Comparison of ENCODE assay signal across 8 cellular contexts in genomic region chr11:96306600-96306932, GRCh38. TPM values are rescaled to one million over a fixed set of nuclear protein-coding genes. Genes with fewer than 3 reads are reported as not detected.
DNase-seq lines count a peak whose midpoint lies in the region; ATAC-seq, FAIRE-seq and TF ChIP-seq lines count a peak whose summit lies in the region.

No MANE protein-coding gene starts in this region.

- no peak for TF ChIP-seq EP300 in A549 (IDR thresholded peaks at IDR 0.05)

- TF ChIP-seq CTCF in A549 (IDR thresholded peaks at IDR 0.05) (no peak), endothelial cell (IDR thresholded peaks at IDR 0.05; ENCODE audit: unreplicated experiment) (no peak)

- H3K27me3 Mint-ChIP-seq in endothelial cell (ENCODE audit: unreplicated experiment): peaks cover 3% of the 10 kb centered on the region

- peaks cover 23% of the 10 kb centered on the region for H3K4me1 Mint-ChIP-seq in endothelial cell (ENCODE audit: unreplicated experiment)

- H3K4me1 ChIP-seq in A549: peaks cover 69% of the 10 kb centered on the region
- H3K4me1 ChIP-seq in neuronal stem cell (ENCODE audit: control insufficient read depth in 2 of 2, insufficient read depth in 1 of 2, low read depth in 1 of 2, low read length in 2 of 2): peaks cover 13 to 34% of the 10 kb centered on the region in 2 donors

- H4K91ac ChIP-seq in neuronal stem cell (ENCODE audit: low read depth, low read length, poor library complexity): no peak overlapping the region

- DNase-seq in A549 (ENCODE audit: low read depth in 1 of 2, low spot score in 1 of 2) (no peak), NCI-H460 (ENCODE audit: extremely low read depth, low read depth) (peak; percentile 29), endothelial cell (ENCODE audit: low spot score) (no peak), neuronal stem cell (ENCODE audit: low spot score) (no peak), dermis blood vessel endothelial cell (no peak), left lobe of liver (ENCODE audit: low spot score) (no peak), iPS-NIHi7 (ENCODE audit: extremely low spot score) (no peak)
- no peak for DNase-seq in activated CD4-positive, CD25-positive, alpha-beta regulatory T cell (lab: John Stamatoyannopoulos, UW)

- H3K4me3 ChIP-seq in A549 (peak overlapping the region; percentile 31; the same call in 2 of the 3 replicates), neuronal stem cell (ENCODE audit: low read length in 2 of 2) (peak overlapping the region in 1 of 2 donors; percentile 26)

- H3K27ac ChIP-seq in A549 (peak overlapping the region; percentile 81 to 92), neuronal stem cell (replicated peaks; ENCODE audit: low read length) (no peak overlapping the region)

- no peak overlapping the region for H2BK15ac ChIP-seq in neuronal stem cell (ENCODE audit: low read length)

- H3K27ac Mint-ChIP-seq in endothelial cell (ENCODE audit: unreplicated experiment): peak overlapping the region; percentile 96

- H3K14ac ChIP-seq in neuronal stem cell (ENCODE audit: low read length): no peak overlapping the region

- peak overlapping the region; percentile 82 for H3K4me2 ChIP-seq in A549
- H3K4me2 ChIP-seq in neuronal stem cell (ENCODE audit: insufficient read depth, low read length, poor library complexity, severe bottlenecking): no peak overlapping the region

- no peak overlapping the region for H2BK12ac ChIP-seq in neuronal stem cell (ENCODE audit: low read length)

- FAIRE-seq in A549 (lab: Jason Lieb, UNC): no peak

- TF ChIP-seq RAD21 in A549 (conservative IDR thresholded peaks at IDR 0.05 in 1 of 2, IDR thresholded peaks at IDR 0.05 in 1 of 2): no peak

- H3K27me3 ChIP-seq in neuronal stem cell (ENCODE audit: control insufficient read depth in 3 of 3, insufficient read depth in 3 of 3, low read depth in 1 of 3, low read length in 3 of 3): no peaks in the 10 kb centered on the region

- no peak overlapping the region for H3K18ac ChIP-seq in neuronal stem cell (ENCODE audit: low read length)

- H2AK5ac ChIP-seq in neuronal stem cell (ENCODE audit: low read depth, low read length): no peak overlapping the region

- CTCF ChIA-PET in A549 (lab: Yijun Ruan, JAX): interaction anchor here (1.3 to 4.5 kb wide), 2 partner anchors 36 to 64 kb away, joined by 4 to 25 read pairs; partner anchors contain the start of gene MAML2

- H3K36me3 Mint-ChIP-seq in endothelial cell (ENCODE audit: low read depth, unreplicated experiment): no peaks in the 10 kb centered on the region

- no peak overlapping the region for H2BK5ac ChIP-seq in neuronal stem cell (ENCODE audit: low read length)

- no peaks in the 10 kb centered on the region for H3K9me3 ChIP-seq in A549
- peaks cover 0 to under 1% of the 10 kb centered on the region in 2 donors for H3K9me3 ChIP-seq in neuronal stem cell (replicated peaks in 1 of 2; ENCODE audit: control insufficient read depth in 2 of 2, insufficient read depth in 1 of 2, low read depth in 1 of 2, low read length in 2 of 2)

- H3K36me3 ChIP-seq in neuronal stem cell (replicated peaks in 1 of 2; ENCODE audit: control insufficient read depth in 2 of 2, insufficient read depth in 2 of 2, low read length in 2 of 2): no peaks in the 10 kb centered on the region

- H3K9me3 Mint-ChIP-seq in endothelial cell (ENCODE audit: unreplicated experiment): no peaks in the 10 kb centered on the region

- H3K9ac ChIP-seq in neuronal stem cell (ENCODE audit: low read depth, low read length, poor library complexity): no peak overlapping the region

- H3K4ac ChIP-seq in neuronal stem cell (ENCODE audit: low read length): no peak overlapping the region

- H2BK120ac ChIP-seq in neuronal stem cell (ENCODE audit: low read depth, low read length): no peak overlapping the region

- WGBS in A549 (ENCODE audit: missing lambda C conversion rate): 2% methylated on average over 3 of the region's 3 CpGs
- WGBS in neuronal stem cell (ENCODE audit: extremely low coverage in 2 of 2, insufficient read length in 2 of 2, insufficient replicate concordance in 1 of 2), 2 donors: no CpG with 5 or more reads among the region's 3 CpGs

- H3K79me1 ChIP-seq in neuronal stem cell (ENCODE audit: low read depth, low read length): no peaks in the 10 kb centered on the region

- peak overlapping the region; percentile 11 for H2AFZ ChIP-seq in neuronal stem cell (ENCODE audit: low read length)

- no peak for TF ChIP-seq POLR2A in A549 (IDR thresholded peaks at IDR 0.05; ENCODE audit: low read length)

- no peak overlapping the region for H3K4me3 Mint-ChIP-seq in endothelial cell (ENCODE audit: unreplicated experiment)

- H4K8ac ChIP-seq in neuronal stem cell (ENCODE audit: low read depth, low read length): no peak overlapping the region

- no peak overlapping the region for H3K23ac ChIP-seq in neuronal stem cell (ENCODE audit: low read depth, low read length, poor library complexity)

- ATAC-seq in A549 (peak in 1 of 2 experiments; percentile 8; a peak in 3 of 6 replicates), left lobe of liver (no peak)

- POLR2A ChIA-PET in A549 (lab: Yijun Ruan, JAX): interaction anchor here (1.3 to 2.2 kb wide), 6 partner anchors 27 to 517 kb away, joined by 4 to 13 read pairs (median 8); partner anchors contain the start of genes FAM76B and MAML2

TF ChIP-seq in A549, 52 proteins besides CTCF, POLR2A, EP300 and RAD21:
- TF ChIP-seq HDAC2 (IDR thresholded peaks at IDR 0.05) (no peak), RNF2 (IDR thresholded peaks at IDR 0.05; ENCODE audit: borderline replicate concordance, low read depth) (no peak), ESRRA (IDR thresholded peaks at IDR 0.05; ENCODE audit: borderline replicate concordance, low read length) (no peak), ATOH8 (CRISPR knock-in tag; IDR thresholded peaks at IDR 0.05; ENCODE audit: low read depth) (no peak), NR3C1 (IDR thresholded peaks at IDR 0.05) (no peak), CHD2 (IDR thresholded peaks at IDR 0.05; ENCODE audit: low read length, partially characterized antibody) (no peak), GATA3 (IDR thresholded peaks at IDR 0.05; ENCODE audit: borderline replicate concordance) (no peak), SREBF2 (IDR thresholded peaks at IDR 0.05) (no peak)
- TF ChIP-seq, protein P1, sequence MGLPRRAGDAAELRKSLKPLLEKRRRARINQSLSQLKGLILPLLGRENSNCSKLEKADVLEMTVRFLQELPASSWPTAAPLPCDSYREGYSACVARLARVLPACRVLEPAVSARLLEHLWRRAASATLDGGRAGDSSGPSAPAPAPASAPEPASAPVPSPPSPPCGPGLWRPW (IDR thresholded peaks at IDR 0.05): no peak

RNA-seq across cellular contexts. Expression of gene MAML2, which starts 36.4 kb away (rescaled TPM):
- polyA plus RNA-seq in A549 (2011; rRNA removed) (2.5 and 3.2 TPM in 2 replicates), A549 (2017; fragmentation: RNase III; extraction: RNeasy Plus Mini Kit Qiagen cat#74134 plus additional on column Dnase treatment) (1.3 to 1.7 TPM (median 1.5 TPM) in 3 replicates)
- 1.3 and 1.9 TPM in 2 replicates for polyA plus RNA-seq in A549 (2012; cell fraction: cytosol; rRNA removed)
- 0.99 and 1.9 TPM in 2 replicates for polyA plus RNA-seq in A549 (2012; cell fraction: nucleus; rRNA removed)
- polyA minus RNA-seq in A549 (2011; rRNA and poly(A)+ RNA removed): 5.5 and 6.0 TPM in 2 replicates
- 4.7 and 5.7 TPM in 2 replicates for total RNA-seq in NCI-H460 (2014; rRNA removed; shearing (Covaris generic))
- polyA plus RNA-seq in NCI-H460 (2014; cell fraction: nucleus; rRNA removed): 1.4 and 1.9 TPM in 2 replicates
- total RNA-seq in endothelial cell (ENCODE audit: unreplicated experiment) (6.2 TPM), dermis blood vessel endothelial cell (6.3 and 8.7 TPM in 2 replicates), left lobe of liver (1.0 TPM)
- 2.0 TPM for polyA plus RNA-seq in neuronal stem cell (2013, experiment 1 of 2)
- polyA plus RNA-seq in neuronal stem cell (2013, experiment 2 of 2): 2.2 TPM
